In genomic region chr2:234723400-234723799, GRCh38 we compare ENCODE assay signal across 13 cellular contexts.
A peak's percentile ranks its signal among the peaks of the same experiment; 100 is the strongest.
DNase-seq lines count a peak whose midpoint lies in the region; ATAC-seq and TF ChIP-seq lines count a peak whose summit lies in the region.
"Had no signal": no experiment of that assay in that cellular context is flagged by ENCODE, and none has a peak within 500 bp of the region (broad histone marks: within the 10 kb centered on the region; RNA-seq: fewer than 3 reads in every experiment).

No MANE protein-coding gene starts in this region.

- no peaks in the 10 kb centered on the region for H3K27me3 ChIP-seq in mesenchymal stem cell (ENCODE audit: control insufficient read depth in 1 of 2, insufficient read depth in 1 of 2, low read length in 2 of 2)

- H2BK5ac ChIP-seq in mesenchymal stem cell (ENCODE audit: low read depth, low read length, poor library complexity, severe bottlenecking) = no peak overlapping the region

- no peak overlapping the region for H4K91ac ChIP-seq in mesenchymal stem cell (ENCODE audit: low read length)

- H2BK12ac ChIP-seq in mesenchymal stem cell (ENCODE audit: low read length in 2 of 2) = no peak overlapping the region

- no peak overlapping the region for H3K18ac ChIP-seq in mesenchymal stem cell (ENCODE audit: low read depth in 1 of 2, low read length in 2 of 2)

- ATAC-seq in HG02970 (IDR thresholded peaks at IDR 0.05; ENCODE audit: low FRiP score, unreplicated experiment) = no peak
- ATAC-seq: HepG2 had no signal

- TF ChIP-seq CTCF in C4-2B (conservative IDR thresholded peaks at IDR 0.05) (no peak), lower leg skin (IDR thresholded peaks at IDR 0.05) (no peak)

- no peak overlapping the region for H2AFZ ChIP-seq in mesenchymal stem cell (ENCODE audit: low read depth, low read length)

- DNase-seq in SK-N-MC (ENCODE audit: low read depth, low spot score) (no peak), mesenchymal stem cell (no peak), ureter (ENCODE audit: low spot score) (peak; percentile 18), lower leg skin (ENCODE audit: low spot score in 2 of 2) (no peak)
- no peak for DNase-seq in NK-92 treated with Interleukin-12 subunit alpha and Interleukin-12 subunit beta, amount 100 ng/mL, for 24 hours (lab: John Stamatoyannopoulos, UW)
- DNase-seq: Caco-2; CD8-positive, alpha-beta memory T cell; DND-41; GDM1 had no signal

- no peak overlapping the region for H2BK120ac ChIP-seq in mesenchymal stem cell (ENCODE audit: low read depth, low read length)

- H3K23ac ChIP-seq in mesenchymal stem cell (ENCODE audit: low read length in 2 of 2) = no peak overlapping the region

- no peak overlapping the region for H3K14ac ChIP-seq in mesenchymal stem cell (ENCODE audit: low read length in 2 of 2)

- no peak overlapping the region for H2AK5ac ChIP-seq in mesenchymal stem cell (ENCODE audit: low read length, severe bottlenecking)

- H3K27ac ChIP-seq in C4-2B (peak overlapping the region; percentile 47; the same call in 1 of the 2 replicates), SK-N-MC (peak overlapping the region; percentile 63), mesenchymal stem cell (ENCODE audit: low read length, poor library complexity, severe bottlenecking) (no peak overlapping the region)

- no peak for TF ChIP-seq POLR2A in lower leg skin (IDR thresholded peaks at IDR 0.05)

- intact Hi-C loops in lower leg skin (cut with DNase I; ENCODE audit: low total_unique reads) = no loop called here

- H3K4me2 ChIP-seq in mesenchymal stem cell (ENCODE audit: low read length, poor library complexity, severe bottlenecking) = no peak overlapping the region

- H3K4ac ChIP-seq in mesenchymal stem cell (ENCODE audit: low read depth in 1 of 2, low read length in 2 of 2) = no peak overlapping the region

- 75% methylated on average over 6 of the region's 6 CpGs for WGBS in mesenchymal stem cell
- WGBS in lower leg skin, 2 donors = 75 to 79% methylated on average over 6 of the region's 6 CpGs

- no peaks in the 10 kb centered on the region for H3K79me1 ChIP-seq in mesenchymal stem cell (replicated peaks; ENCODE audit: low read length, poor library complexity, severe bottlenecking)

- no peak overlapping the region for H2BK15ac ChIP-seq in mesenchymal stem cell (ENCODE audit: low read depth, poor library complexity, severe bottlenecking)

- no peak overlapping the region for H3K9ac ChIP-seq in SK-N-MC (ENCODE audit: insufficient read length)
- H3K9ac ChIP-seq in mesenchymal stem cell (ENCODE audit: low read length) = peak overlapping the region; percentile 54

- no peaks in the 10 kb centered on the region for H3K4me1 ChIP-seq in mesenchymal stem cell (ENCODE audit: control insufficient read depth, insufficient read depth, low read depth, low read length)
- H3K4me1 ChIP-seq: Caco-2, HAP-1 had no signal

- peak overlapping the region; percentile 8; the same call in 1 of the 2 replicates for H3K4me3 ChIP-seq in SK-N-MC
- no peak overlapping the region for H3K4me3 ChIP-seq in mesenchymal stem cell (ENCODE audit: insufficient read depth in 1 of 2, low read depth in 1 of 2, low read length in 2 of 2)
- H3K4me3 ChIP-seq in lower leg skin (ENCODE audit: low read depth, poor library complexity, severe bottlenecking) = no peak overlapping the region
- H3K4me3 ChIP-seq: HAP-1 had no signal

- H3K36me3 ChIP-seq in SK-N-MC (ENCODE audit: insufficient read depth, low read length) = no peaks in the 10 kb centered on the region
- H3K36me3 ChIP-seq in mesenchymal stem cell (ENCODE audit: control insufficient read depth in 1 of 2, insufficient read depth in 2 of 2, low read depth in 1 of 2, low read length in 2 of 2) = no peaks in the 10 kb centered on the region
- H3K36me3 ChIP-seq: HAP-1 had no signal

- H3K9me3 ChIP-seq in SK-N-MC (ENCODE audit: low read depth, low read length) = no peaks in the 10 kb centered on the region
- no peaks in the 10 kb centered on the region for H3K9me3 ChIP-seq in mesenchymal stem cell (ENCODE audit: control insufficient read depth, low read length)
- H3K9me3 ChIP-seq: Caco-2, HAP-1 had no signal

- no peak overlapping the region for H4K8ac ChIP-seq in mesenchymal stem cell (ENCODE audit: low read length)
